In the genomic region with DNA sequence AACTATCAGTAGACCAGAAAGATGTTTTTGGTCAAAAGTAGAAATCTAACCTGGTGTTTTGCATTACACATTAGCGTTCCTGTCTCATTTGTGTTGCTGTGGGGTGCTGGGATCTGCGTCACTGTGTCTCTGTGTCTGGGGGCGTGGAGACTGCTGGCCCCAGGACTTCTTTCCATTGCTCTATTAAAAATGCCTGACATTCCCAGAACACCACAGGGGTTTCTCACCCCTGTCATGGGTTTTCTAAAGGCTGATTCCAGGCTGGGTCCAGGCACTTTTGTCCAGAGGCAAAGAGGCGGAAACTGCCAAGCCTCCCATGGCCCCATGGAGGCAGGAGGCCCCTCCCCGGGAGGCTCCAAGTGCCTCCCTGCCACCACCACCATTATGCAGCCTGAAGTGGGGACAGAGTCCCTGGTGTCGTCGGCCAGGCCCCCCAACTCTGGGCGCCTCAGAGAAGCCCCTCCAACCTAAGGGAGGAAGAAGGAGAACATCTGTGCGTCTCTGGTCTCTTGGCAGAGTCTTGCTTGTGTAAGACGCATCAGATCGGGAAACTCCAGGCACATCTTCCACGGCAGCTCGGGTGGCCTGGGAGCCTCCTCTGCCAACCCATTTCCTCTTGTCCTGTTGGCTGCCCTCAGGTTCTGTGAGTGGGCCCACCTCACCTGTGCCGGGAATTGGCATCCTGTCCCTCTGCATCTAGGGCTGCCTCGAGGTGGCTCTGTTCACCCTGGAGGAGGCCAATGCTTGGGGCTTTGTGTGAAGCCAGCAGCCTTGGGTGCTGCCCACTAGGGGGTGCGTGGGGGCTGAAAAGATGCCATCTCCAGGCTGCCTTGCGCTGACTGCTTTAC, we compare ENCODE assay signal across 10 cellular contexts. TPM values are rescaled to one million over a fixed set of nuclear protein-coding genes. Genes with fewer than 3 reads are reported as not detected.
DNase-seq lines count a peak whose midpoint lies in the region; ATAC-seq and TF ChIP-seq lines count a peak whose summit lies in the region.
"Had no signal": no experiment of that assay in that cellular context is flagged by ENCODE, and none has a peak within 500 bp of the region (broad histone marks: within the 10 kb centered on the region; RNA-seq: fewer than 3 reads in every experiment).

No MANE protein-coding gene starts in this region.

- TF ChIP-seq CTCF in Calu3 (IDR thresholded peaks at IDR 0.05; ENCODE audit: unreplicated experiment) (peak; percentile 69), RWPE2 (IDR thresholded peaks at IDR 0.05; ENCODE audit: poor library complexity, severe bottlenecking) (peak; percentile 68), foreskin fibroblast (IDR thresholded peaks at IDR 0.05; ENCODE audit: low read depth, low read length) (peak; percentile 74), natural killer cell (IDR thresholded peaks at IDR 0.05) (no peak)

- H3K9me3 ChIP-seq in RWPE2 (ENCODE audit: severe bottlenecking) = no peaks in the 10 kb centered on the region

- H3K4me1 Mint-ChIP-seq in Calu3 (ENCODE audit: low read depth, unreplicated experiment) (peaks cover 21% of the 10 kb centered on the region), natural killer cell (no peaks in the 10 kb centered on the region)
- H3K4me1 Mint-ChIP-seq: naive B cell had no signal

- H3K36me3 Mint-ChIP-seq in Calu3 (ENCODE audit: insufficient read depth, unreplicated experiment) = peaks cover 11% of the 10 kb centered on the region
- H3K36me3 Mint-ChIP-seq in natural killer cell = no peaks in the 10 kb centered on the region

- BruUV-seq in Calu3 (replicated peaks; lab: Mats Ljungman, UMichigan) = no TSS peak

- H3K9me3 Mint-ChIP-seq in Calu3 (ENCODE audit: low read depth, unreplicated experiment) = no peaks in the 10 kb centered on the region
- no peaks in the 10 kb centered on the region for H3K9me3 Mint-ChIP-seq in natural killer cell
- H3K9me3 Mint-ChIP-seq: naive B cell had no signal

- H3K27me3 ChIP-seq in RWPE2 (ENCODE audit: insufficient read depth, poor library complexity, severe bottlenecking) = peaks cover 64% of the 10 kb centered on the region

- CTCF ChIA-PET in Calu3 (lab: Charles Lee) = interaction anchor here (0.9 kb wide), 1 partner anchor 110 kb away, joined by 5 read pairs; no protein-coding TSS in a partner anchor

- peak; percentile 79 for ATAC-seq in RWPE2 (ENCODE audit: low read depth)
- ATAC-seq in stimulated activated naive CD8-positive, alpha-beta T cell treated with anti-CD3 and anti-CD28 coated beads, Interleukin-15, Interleukin-2, amounts not matched to agents 100 U/mL and 50 U/mL, for 24 hours = peak; percentile 70
- ATAC-seq in natural killer cell = no peak

- peak; percentile 77 for DNase-seq in Calu3
- DNase-seq in HCEC 1CT = peak; percentile 35
- DNase-seq in RWPE2 (ENCODE audit: low spot score) = peak; percentile 74
- peak in 1 of 2 donors; percentile 49 for DNase-seq in foreskin fibroblast
- peak; percentile 44 for DNase-seq in stimulated activated naive CD8-positive, alpha-beta T cell treated with anti-CD3 and anti-CD28 coated beads, Interleukin-15, Interleukin-2, amounts not matched to agents 100 U/mL and 50 U/mL, for 24 hours
- no peak for DNase-seq in natural killer cell
- no peak for DNase-seq in NCI-H2227 treated with DMSO at 0.1 percent for 48 hours (lab: John Stamatoyannopoulos, UW)
- DNase-seq in hypothalamus (lab: John Stamatoyannopoulos, UW) = no peak
- DNase-seq: naive B cell had no signal

- H3K4me3 Mint-ChIP-seq in Calu3 (ENCODE audit: low read depth, unreplicated experiment) (no peak overlapping the region), natural killer cell (no peak overlapping the region)
- H3K4me3 Mint-ChIP-seq: naive B cell; T-helper 1 cell treated with Interleukin-12 subunit alpha and Interleukin-12 subunit beta and Interleukin-4 antibody, amounts not matched to agents 30 μg/mL and 1 μg/mL, for 36 hours had no signal

- H3K4me1 ChIP-seq in RWPE2 (ENCODE audit: insufficient read depth, poor library complexity, severe bottlenecking) = no peaks in the 10 kb centered on the region

- H3K36me3 ChIP-seq in RWPE2 (ENCODE audit: low read depth) = no peaks in the 10 kb centered on the region

- peaks cover 76% of the 10 kb centered on the region for H3K27me3 Mint-ChIP-seq in Calu3 (ENCODE audit: unreplicated experiment)
- H3K27me3 Mint-ChIP-seq in natural killer cell (ENCODE audit: low read depth in 2 of 2) = peaks cover 0 to 11% of the 10 kb centered on the region in 2 donors

- H3K27ac ChIP-seq in RWPE2 (ENCODE audit: poor library complexity, severe bottlenecking) = no peak overlapping the region

- intact Hi-C loops in Calu3 (cut with micrococcal nuclease; ENCODE audit: unreplicated experiment) = no loop called here
- intact Hi-C loops in natural killer cell (cut with micrococcal nuclease) = no loop called here

- H3K27ac Mint-ChIP-seq in Calu3 (ENCODE audit: unreplicated experiment) (no peak overlapping the region), natural killer cell (no peak overlapping the region)
- H3K27ac Mint-ChIP-seq: naive B cell; T-helper 1 cell treated with Interleukin-12 subunit alpha and Interleukin-12 subunit beta and Interleukin-4 antibody, amounts not matched to agents 30 μg/mL and 1 μg/mL, for 36 hours had no signal

- H3K4me3 ChIP-seq in RWPE2 (ENCODE audit: severe bottlenecking) = no peak overlapping the region
- no peak overlapping the region for H3K4me3 ChIP-seq in foreskin fibroblast (ENCODE audit: low read depth in 1 of 2, low read length in 2 of 2)

RNA-seq across cellular contexts. Expression of gene PLEKHG4B, which starts 13.8 kb away (rescaled TPM):
- total RNA-seq in Calu3 (2022) = 1.5 and 1.7 TPM in 2 replicates
- total RNA-seq in natural killer cell = under 1 TPM in 1 of 3 donors, not detected in 2; 0.07 TPM

Comparison
In these comparisons a context has a peak if more than half of its experiments do, and no peak if none do; other contexts are left out.
1. DNase-seq: peak in Calu3 (single experiment), HCEC 1CT (single experiment), RWPE2 (single experiment) and stimulated activated naive CD8-positive, alpha-beta T cell treated with anti-CD3 and anti-CD28 coated beads, Interleukin-15, Interleukin-2, amounts not matched to agents 100 U/mL and 50 U/mL, for 24 hours (single experiment); none in natural killer cell (single experiment), NCI-H2227 treated with DMSO at 0.1 percent for 48 hours (single experiment) and hypothalamus (0 of 51).
2. ATAC-seq: peak in RWPE2 (single experiment) and stimulated activated naive CD8-positive, alpha-beta T cell treated with anti-CD3 and anti-CD28 coated beads, Interleukin-15, Interleukin-2, amounts not matched to agents 100 U/mL and 50 U/mL, for 24 hours (single experiment); none in natural killer cell (0 of 3).